Comparison of ENCODE assay signal across 8 cellular contexts in genomic region chr4:173167793-173168395, GRCh38. TPM values are rescaled to one million over a fixed set of nuclear protein-coding genes. Genes with fewer than 3 reads are reported as not detected.
DNase-seq lines count a peak whose midpoint lies in the region; ATAC-seq and TF ChIP-seq lines count a peak whose summit lies in the region.

No MANE protein-coding gene starts in this region.

- H3K4me1 ChIP-seq in spleen = peaks cover 13 to 49% (median 30%) of the 10 kb centered on the region in 6 donors

- WGBS in spleen, 5 donors = 3 to 5% (median 4%) methylated on average over 19 of the region's 19 CpGs

- peak overlapping the region; percentile 75 for H3K9ac ChIP-seq in SK-N-MC (ENCODE audit: insufficient read length)

- peak overlapping the region; percentile 74 for H3K27ac ChIP-seq in SK-N-MC
- peak overlapping the region; percentile 91 to 98 (median 96) for H3K27ac ChIP-seq in spleen

- H3K4me3 ChIP-seq in SK-N-MC (peak overlapping the region; percentile 99), spleen (peak overlapping the region; percentile 55 to 95 (median 87))

- in situ Hi-C loops in T47D (cut with HindIII; ENCODE audit: low pct_unique_long_range_greater_than_20kb, low sequenced_read_pairs) = no loop called here

- no peaks in the 10 kb centered on the region for H3K27me3 ChIP-seq in spleen (replicated peaks in 1 of 7)

- ATAC-seq in GM19438 (IDR thresholded peaks at IDR 0.05; ENCODE audit: low read depth, unreplicated experiment) = peak; percentile 20

- peak; percentile 54 for DNase-seq in DMS153 (lab: John Stamatoyannopoulos, UW)
- DNase-seq in HuH-7.5 (ENCODE audit: low spot score) = peak; percentile 43
- no peak for DNase-seq in SK-N-MC (ENCODE audit: low read depth, low spot score)
- DNase-seq in T47D (ENCODE audit: low read depth in 1 of 2, low spot score in 1 of 2) = peak; percentile 24 to 74
- DNase-seq in inferior parietal cortex (ENCODE audit: extremely low spot score) = peak; percentile 55
- DNase-seq in spleen = peak; percentile 86
- DNase-seq in NCI-H128 (lab: John Stamatoyannopoulos, UW; ENCODE audit: unreplicated experiment) = no peak

- H3K9me3 ChIP-seq in SK-N-MC (ENCODE audit: low read depth, low read length) (no peaks in the 10 kb centered on the region), spleen (no peaks in the 10 kb centered on the region)

- no peak for TF ChIP-seq CTCF in spleen (IDR thresholded peaks at IDR 0.05 in 8 of 11, conservative IDR thresholded peaks at IDR 0.05 in 3 of 11)

- TF ChIP-seq POLR2A in spleen (IDR thresholded peaks at IDR 0.05) = no peak

- no peaks in the 10 kb centered on the region for H3K36me3 ChIP-seq in SK-N-MC (ENCODE audit: insufficient read depth, low read length)
- peaks cover 0 to 11% (median 0%) of the 10 kb centered on the region in 6 donors for H3K36me3 ChIP-seq in spleen

- intact Hi-C loops in spleen (cut with DNase I; ENCODE audit: low total_unique reads) = no loop called here

RNA-seq across cellular contexts. Expression of gene GALNT7, which starts 0.7 kb away (rescaled TPM):
- total RNA-seq in spleen = 10 to 100 TPM; 20.3 to 28.5 (median 21.7) TPM
- 1 to 10 TPM; 7.6 to 8.7 (median 8.0) TPM for polyA plus RNA-seq in spleen

Comparison
In these comparisons a context has a peak if more than half of its experiments do, and no peak if none do; other contexts are left out.
1. DNase-seq: peak in DMS153 (single experiment), HuH-7.5 (single experiment), T47D (2 of 2), inferior parietal cortex (single experiment) and spleen (single experiment); none in SK-N-MC (single experiment) and NCI-H128 (single experiment).